25 cellular contexts compared by ENCODE assay signal in genomic region chr12:116280590-116281290, GRCh38. TPM values are rescaled to one million over a fixed set of nuclear protein-coding genes. Genes with fewer than 3 reads are reported as not detected.
DNase-seq lines count a peak whose midpoint lies in the region; ATAC-seq, FAIRE-seq and TF ChIP-seq lines count a peak whose summit lies in the region.
"Had no signal": no experiment of that assay in that cellular context is flagged by ENCODE, and none has a peak within 500 bp of the region (broad histone marks: within the 10 kb centered on the region; RNA-seq: fewer than 3 reads in every experiment).

No MANE protein-coding gene starts in this region.

- no peaks in the 10 kb centered on the region for H3K9me3 ChIP-seq in small intestine (ENCODE audit: control insufficient read depth, low read depth)
- H3K9me3 ChIP-seq: A549, adrenal gland, Caco-2, heart right ventricle, vagina had no signal

- no peak for DNase-seq in natural killer cell treated with Interleukin-12 subunit alpha and Interleukin-12 subunit beta and Interleukin-15 and Interleukin-18, amount 100 ng/mL, for 72 hours (ENCODE audit: low spot score)
- DNase-seq in natural killer cell (no peak), NCI-H2029 treated with DMSO at 0.1 percent for 48 hours (lab: John Stamatoyannopoulos, UW) (peak; percentile 27), SIG-M5 treated with dmso at 0.1 percent for 504 hours (lab: John Stamatoyannopoulos, UW; ENCODE audit: unreplicated experiment) (peak; percentile 96), small intestine (peak; percentile 36), erythroblast (lab: John Stamatoyannopoulos, UW) (no peak), NCI-H2227 treated with DMSO at 0.1 percent for 48 hours (lab: John Stamatoyannopoulos, UW) (no peak)
- DNase-seq: activated CD4-positive, CD25-positive, alpha-beta regulatory T cell treated with anti-CD3 and anti-CD28 coated beads, Interleukin-2, amount 50 U/mL, for 72 hours; activated CD8-positive, alpha-beta T cell treated with anti-CD3 and anti-CD28 coated beads, Interleukin-2, amount 10 ng/mL, durations not matched to agents 7 days and 5 days; activated T-cell treated with anti-CD3 and anti-CD28 coated beads, Interleukin-2, amount 50 U/mL, for 24 hours; adrenal gland; BE2C; heart right ventricle; left cardiac atrium; NCI-H524 treated with DMSO at 0.1 percent for 48 hours; stimulated activated naive B cell treated with anti-CD40 and anti-IgM and Interleukin-4, amounts not matched to agents 10 μg/mL and 1 μg/mL and 100 μg/mL, for 72 hours; T-helper 1 cell had no signal

- WGBS in small intestine, 3 donors, result 48 to 67% (median 67%) methylated on average over 5 of the region's 5 CpGs

- H3K27ac Mint-ChIP-seq in natural killer cell treated with Interleukin-12 subunit alpha and Interleukin-12 subunit beta and Interleukin-15 and Interleukin-18, amount 100 ng/mL, for 72 hours, result no peak overlapping the region
- H3K27ac Mint-ChIP-seq in natural killer cell, result no peak overlapping the region
- H3K27ac Mint-ChIP-seq: activated CD8-positive, alpha-beta T cell treated with anti-CD3 and anti-CD28 coated beads, Interleukin-2, amount 10 ng/mL, durations not matched to agents 7 days and 5 days; activated T-cell treated with anti-CD3 and anti-CD28 coated beads, Interleukin-2, amount 50 U/mL, for 24 hours; stimulated activated naive B cell treated with anti-CD40 and anti-IgM and Interleukin-4, amounts not matched to agents 10 μg/mL and 1 μg/mL and 100 μg/mL, for 72 hours had no signal

- TF ChIP-seq CTCF in natural killer cell (IDR thresholded peaks at IDR 0.05), result no peak

- no peaks in the 10 kb centered on the region for H3K27me3 ChIP-seq in small intestine (ENCODE audit: control insufficient read depth in 2 of 2, insufficient read depth in 2 of 2, low read length in 2 of 2)
- H3K27me3 ChIP-seq: adrenal gland, heart right ventricle, vagina had no signal

- no peak overlapping the region for H3K27ac ChIP-seq in small intestine (ENCODE audit: low read depth in 1 of 2, low read length in 1 of 2)
- H3K27ac ChIP-seq: adrenal gland, heart right ventricle, vagina had no signal

- H3K9me3 Mint-ChIP-seq in natural killer cell treated with Interleukin-12 subunit alpha and Interleukin-12 subunit beta and Interleukin-15 and Interleukin-18, amount 100 ng/mL, for 72 hours, result no peaks in the 10 kb centered on the region
- H3K9me3 Mint-ChIP-seq in natural killer cell, result no peaks in the 10 kb centered on the region
- H3K9me3 Mint-ChIP-seq: activated T-cell treated with anti-CD3 and anti-CD28 coated beads, Interleukin-2, amount 50 U/mL, for 24 hours; stimulated activated naive B cell treated with anti-CD40 and anti-IgM and Interleukin-4, amounts not matched to agents 10 μg/mL and 1 μg/mL and 100 μg/mL, for 72 hours had no signal

- H3K27me3 Mint-ChIP-seq in natural killer cell treated with Interleukin-12 subunit alpha and Interleukin-12 subunit beta and Interleukin-15 and Interleukin-18, amount 100 ng/mL, for 72 hours, result peaks cover 5 to 7% of the 10 kb centered on the region in 2 donors
- peaks cover 7% of the 10 kb centered on the region in 2 donors for H3K27me3 Mint-ChIP-seq in natural killer cell (ENCODE audit: low read depth in 2 of 2)
- H3K27me3 Mint-ChIP-seq: activated T-cell treated with anti-CD3 and anti-CD28 coated beads, Interleukin-2, amount 50 U/mL, for 24 hours; stimulated activated naive B cell treated with anti-CD40 and anti-IgM and Interleukin-4, amounts not matched to agents 10 μg/mL and 1 μg/mL and 100 μg/mL, for 72 hours had no signal

- peaks cover 10% of the 10 kb centered on the region for H3K36me3 Mint-ChIP-seq in natural killer cell treated with Interleukin-12 subunit alpha and Interleukin-12 subunit beta and Interleukin-15 and Interleukin-18, amount 100 ng/mL, for 72 hours
- peaks cover 7% of the 10 kb centered on the region for H3K36me3 Mint-ChIP-seq in natural killer cell
- H3K36me3 Mint-ChIP-seq: brain had no signal

- H3K36me3 ChIP-seq in small intestine (ENCODE audit: control insufficient read depth in 2 of 2, insufficient read depth in 2 of 2, low read length in 2 of 2), result no peaks in the 10 kb centered on the region
- H3K36me3 ChIP-seq: adrenal gland, BE2C, heart right ventricle, vagina had no signal

- H3K4me1 Mint-ChIP-seq in natural killer cell treated with Interleukin-12 subunit alpha and Interleukin-12 subunit beta and Interleukin-15 and Interleukin-18, amount 100 ng/mL, for 72 hours (ENCODE audit: low read depth in 2 of 2), result peaks cover 28 to 31% of the 10 kb centered on the region in 2 donors
- H3K4me1 Mint-ChIP-seq in natural killer cell, result peaks cover 25% of the 10 kb centered on the region in 2 donors

- H3K4me3 ChIP-seq in small intestine (ENCODE audit: low read depth in 1 of 2, low read length in 2 of 2), result no peak overlapping the region
- H3K4me3 ChIP-seq: A549, adrenal gland, GM12878, heart right ventricle, vagina had no signal

- FAIRE-seq in small intestine (lab: Jason Lieb, UNC), result no peak
- FAIRE-seq: A549, GM12878, TTC549 had no signal

- no peak for ATAC-seq in natural killer cell treated with Interleukin-12 subunit alpha and Interleukin-12 subunit beta and Interleukin-15 and Interleukin-18, amount 100 ng/mL, for 72 hours
- no peak for ATAC-seq in natural killer cell
- no peak for ATAC-seq in HG02588 (IDR thresholded peaks at IDR 0.05; ENCODE audit: unreplicated experiment)
- ATAC-seq: A549; activated CD8-positive, alpha-beta T cell treated with anti-CD3 and anti-CD28 coated beads, Interleukin-2, amount 10 ng/mL, durations not matched to agents 7 days and 5 days; GM12878; heart right ventricle; left cardiac atrium; Right ventricle myocardium inferior; stimulated activated naive B cell treated with anti-CD40 and anti-IgM and Interleukin-4, amounts not matched to agents 10 μg/mL and 1 μg/mL and 100 μg/mL, for 72 hours had no signal

- intact Hi-C loops in natural killer cell (cut with micrococcal nuclease), result no loop called here

- H3K4me1 ChIP-seq in small intestine (ENCODE audit: control insufficient read depth in 2 of 2, insufficient read depth in 1 of 2, low read depth in 1 of 2, low read length in 1 of 2), result peaks cover 0 to 4% of the 10 kb centered on the region in 2 donors

- TF ChIP-seq POLR2A in erythroblast (IDR thresholded peaks at IDR 0.05; ENCODE audit: low read length), result no peak

- peak overlapping the region; percentile 18 for H3K4me3 Mint-ChIP-seq in natural killer cell treated with Interleukin-12 subunit alpha and Interleukin-12 subunit beta and Interleukin-15 and Interleukin-18, amount 100 ng/mL, for 72 hours
- H3K4me3 Mint-ChIP-seq in natural killer cell, result no peak overlapping the region
- H3K4me3 Mint-ChIP-seq: activated CD8-positive, alpha-beta T cell treated with anti-CD3 and anti-CD28 coated beads, Interleukin-2, amount 10 ng/mL, durations not matched to agents 7 days and 5 days; activated T-cell treated with anti-CD3 and anti-CD28 coated beads, Interleukin-2, amount 50 U/mL, for 24 hours; stimulated activated naive B cell treated with anti-CD40 and anti-IgM and Interleukin-4, amounts not matched to agents 10 μg/mL and 1 μg/mL and 100 μg/mL, for 72 hours had no signal

RNA-seq across cellular contexts. Expression of gene MED13L, which starts 3.2 kb away (rescaled TPM):
- 100 to 1,000 TPM; 121 to 142 TPM for total RNA-seq in natural killer cell treated with Interleukin-12 subunit alpha and Interleukin-12 subunit beta and Interleukin-15 and Interleukin-18, amount 100 ng/mL, for 72 hours
- total RNA-seq in natural killer cell, result 100 to 1,000 TPM; 237 to 316 (median 240) TPM
- polyA plus RNA-seq in small intestine, result 10 to 100 TPM in 2 of 3 donors, 1 to 10 TPM in 1; 9.8 to 18.3 (median 10.3) TPM

Comparison
In these comparisons a context has a peak if more than half of its experiments do, and no peak if none do; other contexts are left out.
1. DNase-seq: peak in NCI-H2029 treated with DMSO at 0.1 percent for 48 hours (single experiment), SIG-M5 treated with dmso at 0.1 percent for 504 hours (single experiment) and small intestine (single experiment); none in natural killer cell treated with Interleukin-12 subunit alpha and Interleukin-12 subunit beta and Interleukin-15 and Interleukin-18, amount 100 ng/mL, for 72 hours (single experiment), natural killer cell (single experiment), erythroblast (0 of 2) and NCI-H2227 treated with DMSO at 0.1 percent for 48 hours (single experiment).